Comparison of ENCODE assay signal across 8 cellular contexts in genomic region chr16:50153648-50154368, GRCh38. TPM values are rescaled to one million over a fixed set of nuclear protein-coding genes. Genes with fewer than 3 reads are reported as not detected.
DNase-seq lines count a peak whose midpoint lies in the region; ATAC-seq, FAIRE-seq and TF ChIP-seq lines count a peak whose summit lies in the region.
"Had no signal": no experiment of that assay in that cellular context is flagged by ENCODE, and none has a peak within 500 bp of the region (broad histone marks: within the 10 kb centered on the region; RNA-seq: fewer than 3 reads in every experiment).

No MANE protein-coding gene starts in this region.

- peak overlapping the region; percentile 80 for H3K27ac ChIP-seq in HEK293 (ENCODE audit: extremely low read depth, low read depth, low read length)
- H3K27ac ChIP-seq in body of pancreas = peak overlapping the region; percentile 64 to 99 (median 83)

- no peak for FAIRE-seq in HTR-8/SVneo (lab: Jason Lieb, UNC)
- FAIRE-seq: frontal cortex had no signal

- TF ChIP-seq POLR2A in body of pancreas (IDR thresholded peaks at IDR 0.05) = no peak

- H3K27me3 Mint-ChIP-seq in immature natural killer cell (ENCODE audit: low read depth in 3 of 3) = peaks cover 18 to 24% (median 22%) of the 10 kb centered on the region in 3 donors

- peaks cover 44 to 49% of the 10 kb centered on the region in 2 donors for H3K4me1 Mint-ChIP-seq in immature natural killer cell

- CTCF ChIA-PET in HEK293 (lab: Yijun Ruan, JAX) = no interaction called here

- TF ChIP-seq CTCF in HEK293 (tag by site-specific recombination; IDR thresholded peaks at IDR 0.05) (0 out of 2 replicates have a peak, but pooled peaks have one; percentile 11), body of pancreas (IDR thresholded peaks at IDR 0.05) (peak in 1 of 7 experiments; percentile 4)

- 2 to 3% methylated on average over 17 to 75 of the region's 80 CpGs for WGBS in body of pancreas, 2 donors

- H3K4me1 ChIP-seq in HEK293 (ENCODE audit: control insufficient read depth, insufficient read depth, low read length) (peaks cover 3% of the 10 kb centered on the region; the same call in 1 of the 2 replicates), body of pancreas (peaks cover 38% of the 10 kb centered on the region)

- DNase-seq in NOMO-1 (lab: John Stamatoyannopoulos, UW; ENCODE audit: unreplicated experiment in 2 of 2) (peak; percentile 22 to 39), body of pancreas (peak in 3 of 4 donors; percentile 27 to 35 (median 31)), immature natural killer cell (peak; percentile 51 to 63 (median 63)), HTR-8/SVneo (ENCODE audit: insufficient read length, low spot score) (no peak)
- DNase-seq in stimulated activated CD4-positive, alpha-beta T cell treated with anti-CD3 and anti-CD28 coated beads, Interleukin-1b, Interleukin-23, amount 100 ng/mL, for 48 hours = peak; percentile 33

- H3K36me3 Mint-ChIP-seq in immature natural killer cell = no peaks in the 10 kb centered on the region

- no peaks in the 10 kb centered on the region for H3K9me3 Mint-ChIP-seq in immature natural killer cell

- H3K9me3 ChIP-seq in HEK293 (ENCODE audit: control insufficient read depth, insufficient read depth, low read depth, low read length) = no peaks in the 10 kb centered on the region
- H3K9me3 ChIP-seq in body of pancreas = no peaks in the 10 kb centered on the region

- peak; percentile 13 for ATAC-seq in GM18498 (IDR thresholded peaks at IDR 0.05; ENCODE audit: unreplicated experiment)
- ATAC-seq in body of pancreas = peak; percentile 2

- H3K36me3 ChIP-seq in HEK293 (ENCODE audit: control insufficient read depth in 2 of 2, insufficient read depth in 1 of 2, low read length in 2 of 2) = no peaks in the 10 kb centered on the region; a peak in 1 of 3 replicates
- H3K36me3 ChIP-seq in body of pancreas (replicated peaks in 1 of 2; ENCODE audit: insufficient read depth in 1 of 2, low read depth in 2 of 2) = no peaks in the 10 kb centered on the region

- peak overlapping the region; percentile 72 for H3K4me3 ChIP-seq in HEK293 (ENCODE audit: low read depth, low read length)
- peak overlapping the region; percentile 44 to 90 for H3K4me3 ChIP-seq in body of pancreas

- peak overlapping the region; percentile 79 to 93 (median 89) for H3K4me3 Mint-ChIP-seq in immature natural killer cell

- peak overlapping the region in 5 of 6 donors; percentile 89 to 99 (median 92) for H3K27ac Mint-ChIP-seq in immature natural killer cell

- intact Hi-C loops in body of pancreas (cut with DNase I) = no loop called here

- H3K27me3 ChIP-seq in body of pancreas = no peaks in the 10 kb centered on the region

- POLR2A ChIA-PET in HEK293 (lab: Yijun Ruan, JAX) = no interaction called here

TF ChIP-seq in HEK293, 187 proteins besides CTCF, POLR2A, EP300 and RAD21 (continues in another document):
- no peak for TF ChIP-seq ZSCAN30 (tag by site-specific recombination; IDR thresholded peaks at IDR 0.05)
- TF ChIP-seq ZNF596 (tag by site-specific recombination; IDR thresholded peaks at IDR 0.05) = no peak
- TF ChIP-seq ZNF169 (tag by site-specific recombination; IDR thresholded peaks at IDR 0.05) = no peak
- peak; percentile 80; the same call in 1 of the 2 replicates for TF ChIP-seq KLF9 (tag by site-specific recombination; IDR thresholded peaks at IDR 0.05; ENCODE audit: low read depth)
- TF ChIP-seq ELK4 (IDR thresholded peaks at IDR 0.05; ENCODE audit: borderline replicate concordance, low read depth, low read length) = no peak
- TF ChIP-seq ZIC2 (tag by site-specific recombination; IDR thresholded peaks at IDR 0.05) = peak; percentile 53; the same call in 1 of the 2 replicates
- TF ChIP-seq ZNF555 (tag by site-specific recombination; conservative IDR thresholded peaks at IDR 0.05) = no peak
- TF ChIP-seq ZNF2 (tag by site-specific recombination; IDR thresholded peaks at IDR 0.05) = peak; percentile 30; the same call in 1 of the 2 replicates
- TF ChIP-seq ZNF155 (tag by site-specific recombination; IDR thresholded peaks at IDR 0.05) = no peak
- no peak for TF ChIP-seq ZNF837 (tag by site-specific recombination; IDR thresholded peaks at IDR 0.05)
- TF ChIP-seq ZNF391 (tag by site-specific recombination; IDR thresholded peaks at IDR 0.05; ENCODE audit: borderline replicate concordance, low read depth) = no peak
- TF ChIP-seq ZFP3 (tag by site-specific recombination; IDR thresholded peaks at IDR 0.05; ENCODE audit: low read depth) = peak; percentile 83
- TF ChIP-seq ZXDB (tag by site-specific recombination; IDR thresholded peaks at IDR 0.05) = no peak
- TF ChIP-seq ZNF26 (tag by site-specific recombination; IDR thresholded peaks at IDR 0.05) = no peak
- TF ChIP-seq ZNF518A (tag by site-specific recombination; conservative IDR thresholded peaks at IDR 0.05; ENCODE audit: low read depth) = no peak

RNA-seq across cellular contexts. Expression of gene TENT4B, which starts 0.7 kb away (rescaled TPM):
- 1 to 10 TPM; 2.0 to 7.0 TPM for total RNA-seq in body of pancreas
- polyA plus RNA-seq in immature natural killer cell = 1 to 10 TPM; 3.4 to 5.9 (median 5.7) TPM
